19 cellular contexts compared by ENCODE assay signal in the genomic region with DNA sequence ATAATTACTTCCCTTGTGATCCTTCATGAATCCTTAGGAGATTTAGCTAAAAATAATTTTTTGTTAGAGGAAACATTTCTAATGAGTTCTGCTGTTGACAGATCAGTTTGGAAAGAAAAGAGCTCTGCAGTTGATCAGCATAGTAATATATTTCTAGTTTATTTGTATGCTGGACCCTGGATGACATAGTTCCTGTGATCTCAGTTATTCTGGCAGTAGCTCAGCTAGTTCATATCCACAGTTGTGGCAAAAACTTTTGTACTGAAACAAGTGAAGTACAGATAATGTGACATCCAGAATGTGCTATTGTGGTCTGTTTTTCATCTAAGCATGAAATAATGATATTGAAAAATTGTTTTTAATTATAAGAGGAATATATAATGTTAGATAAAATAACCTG. TPM values are rescaled to one million over a fixed set of nuclear protein-coding genes. Genes with fewer than 3 reads are reported as not detected.
DNase-seq lines count a peak whose midpoint lies in the region; ATAC-seq and TF ChIP-seq lines count a peak whose summit lies in the region.
"Had no signal": no experiment of that assay in that cellular context is flagged by ENCODE, and none has a peak within 500 bp of the region (broad histone marks: within the 10 kb centered on the region; RNA-seq: fewer than 3 reads in every experiment).

No MANE protein-coding gene starts in this region.

- peaks cover under 1% of the 10 kb centered on the region; the same call in 1 of the 2 replicates for H3F3A ChIP-seq in OCI-LY1 (ENCODE audit: insufficient read depth, low read length)

- H3K27ac ChIP-seq in OCI-LY1 (ENCODE audit: low read depth, low read length, poor library complexity, severe bottlenecking) = peak overlapping the region; percentile 52
- H3K27ac ChIP-seq in layer of hippocampus (ENCODE audit: low read depth, low read length) = peak overlapping the region; percentile 31
- H3K27ac ChIP-seq: C4-2B, colonic mucosa, spleen had no signal

- H3K36me3 ChIP-seq in OCI-LY1 (ENCODE audit: insufficient read depth, low read length) = peaks cover 4% of the 10 kb centered on the region; the same call in 1 of the 2 replicates
- H3K36me3 ChIP-seq: colonic mucosa had no signal

- H3K9me3 ChIP-seq in OCI-LY1 (ENCODE audit: low read length) = peaks cover 3% of the 10 kb centered on the region; the same call in 1 of the 2 replicates
- H3K9me3 ChIP-seq: colonic mucosa had no signal

- peaks cover 13% of the 10 kb centered on the region for H3K4me1 ChIP-seq in OCI-LY1 (ENCODE audit: insufficient read depth, low read length, severe bottlenecking)
- H3K4me1 ChIP-seq: colonic mucosa had no signal

- ATAC-seq in HG03460 (IDR thresholded peaks at IDR 0.05; ENCODE audit: unreplicated experiment) (no peak), GM18873 (IDR thresholded peaks at IDR 0.05; ENCODE audit: low FRiP score, unreplicated experiment) (no peak)

- H3K79me2 ChIP-seq in OCI-LY1 (ENCODE audit: insufficient read depth, low read length) = no peaks in the 10 kb centered on the region

- no peak for TF ChIP-seq CTCF in OCI-LY1 (IDR thresholded peaks at IDR 0.05; ENCODE audit: low read length)

- H3K4me2 ChIP-seq in OCI-LY1 (ENCODE audit: low read length) = no peak overlapping the region

- H4K20me1 ChIP-seq in OCI-LY1 (ENCODE audit: insufficient read depth, low read length) = no peaks in the 10 kb centered on the region

- H2AFZ ChIP-seq in OCI-LY1 (ENCODE audit: low read length) = no peak overlapping the region

- H3K9ac ChIP-seq in OCI-LY1 (ENCODE audit: low read length) = no peak overlapping the region

- DNase-seq in AG08395 (ENCODE audit: low spot score) (peak; percentile 6), dermis blood vessel endothelial cell (peak; percentile 39), GM19238 (ENCODE audit: insufficient read length, low spot score) (no peak)
- DNase-seq in activated CD4-positive, CD25-positive, alpha-beta regulatory T cell treated with anti-CD3 and anti-CD28 coated beads, Interleukin-2, amount 50 U/mL, for 72 hours = no peak
- DNase-seq: activated CD4-positive, alpha-beta T cell treated with anti-CD3 and anti-CD28 coated beads, Interleukin-2, amount 50 U/mL, for 1 hour; activated CD8-positive, alpha-beta memory T cell treated with anti-CD3 and anti-CD28 coated beads, Interleukin-2, amount 50 U/mL, for 48 hours; activated effector memory CD4-positive, alpha-beta T cell treated with anti-CD3 and anti-CD28 coated beads, Interleukin-2, amount 50 U/mL, for 16 hours; colonic mucosa; H9; NCI-H146; NCI-H2227 treated with DMSO at 0.1 percent for 48 hours; NK-92 treated with Interleukin-12 subunit alpha and Interleukin-12 subunit beta, amount 100 ng/mL, for 24 hours; spleen; stimulated activated CD8-positive, alpha-beta memory T cell treated with anti-CD3 and anti-CD28 coated beads, Interleukin-4, amount 100 ng/mL, for 48 hours had no signal

- no peak overlapping the region for H3K4me3 ChIP-seq in OCI-LY1 (ENCODE audit: low read depth, low read length, poor library complexity, severe bottlenecking)
- H3K4me3 ChIP-seq: colonic mucosa, spleen had no signal

- no peaks in the 10 kb centered on the region for H3K27me3 ChIP-seq in OCI-LY1 (ENCODE audit: insufficient read depth, low read length)
- no peaks in the 10 kb centered on the region for H3K27me3 ChIP-seq in layer of hippocampus (ENCODE audit: control insufficient read depth, insufficient read depth, low read length)
- H3K27me3 ChIP-seq: colonic mucosa, spleen had no signal

- H3K9me2 ChIP-seq in OCI-LY1 (ENCODE audit: low read depth, low read length) = no peaks in the 10 kb centered on the region

RNA-seq across cellular contexts. Expression of a gene that starts 33.7 kb away (rescaled TPM):
- total RNA-seq in dermis blood vessel endothelial cell = 23.7 and 40.0 TPM in 2 replicates

Comparison
In these comparisons a context has a peak if more than half of its experiments do, and no peak if none do; other contexts are left out.
1. DNase-seq: peak in AG08395 (single experiment) and dermis blood vessel endothelial cell (single experiment); none in GM19238 (single experiment) and activated CD4-positive, CD25-positive, alpha-beta regulatory T cell treated with anti-CD3 and anti-CD28 coated beads, Interleukin-2, amount 50 U/mL, for 72 hours (single experiment).